24 cellular contexts compared by ENCODE assay signal in the genomic region with DNA sequence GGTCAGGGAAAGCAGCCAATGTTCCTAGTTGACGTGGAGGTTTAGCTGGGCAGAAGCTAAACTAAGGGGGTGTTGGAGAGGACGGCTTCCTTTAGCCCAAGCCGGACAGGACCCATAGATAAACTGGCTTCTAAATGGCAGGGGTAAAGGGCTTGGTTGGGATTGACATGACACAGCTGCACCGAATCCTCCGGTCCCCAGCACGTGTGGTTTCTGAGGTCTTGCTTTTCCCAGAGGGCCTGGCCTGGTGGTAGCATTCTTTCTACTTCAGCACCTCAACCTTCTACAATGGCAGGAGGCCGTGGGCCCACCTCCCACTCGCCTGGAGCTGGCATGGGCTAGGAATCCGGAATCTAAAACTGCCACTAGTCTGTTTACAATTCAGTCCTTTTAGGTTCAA.
"Had no signal": no experiment of that assay in that cellular context is flagged by ENCODE, and none has a peak within 500 bp of the region (broad histone marks: within the 10 kb centered on the region; RNA-seq: fewer than 3 reads in every experiment).

No MANE protein-coding gene starts in this region.

- H3K36me3 Mint-ChIP-seq: activated naive CD8-positive, alpha-beta T cell treated with anti-CD3 and anti-CD28 coated beads, Interleukin-2, amount 10 ng/mL, durations not matched to agents 7 days and 5 days had no signal

- H3K27me3 Mint-ChIP-seq: activated naive CD8-positive, alpha-beta T cell treated with anti-CD3 and anti-CD28 coated beads, Interleukin-2, amount 10 ng/mL, durations not matched to agents 7 days and 5 days had no signal

- H3K4me3 Mint-ChIP-seq: activated CD8-positive, alpha-beta T cell treated with anti-CD3 and anti-CD28 coated beads, Interleukin-2, amount 10 ng/mL, durations not matched to agents 7 days and 5 days; activated naive CD8-positive, alpha-beta T cell treated with anti-CD3 and anti-CD28 coated beads, Interleukin-2, amount 10 ng/mL, durations not matched to agents 7 days and 5 days; T-helper 1 cell treated with Interleukin-12 subunit alpha and Interleukin-12 subunit beta and Interleukin-4 antibody, amounts not matched to agents 30 μg/mL and 1 μg/mL, for 36 hours; WTC11 had no signal

- H3K4me1 ChIP-seq: adrenal gland, Peyer's patch had no signal

- H3K9me3 Mint-ChIP-seq: T-helper 1 cell treated with Interleukin-12 subunit alpha and Interleukin-12 subunit beta and Interleukin-4 antibody, amounts not matched to agents 30 μg/mL and 1 μg/mL, for 36 hours had no signal

- H3K27ac ChIP-seq: adrenal gland, Peyer's patch, RWPE1 had no signal

- DNase-seq: activated CD4-positive, alpha-beta T cell treated with anti-CD3 and anti-CD28 coated beads for 48 hours; activated CD4-positive, alpha-beta T cell treated with anti-CD3 and anti-CD28 coated beads, Interleukin-2, amount 50 U/mL, for 4 hours; activated CD4-positive, CD25-positive, alpha-beta regulatory T cell treated with anti-CD3 and anti-CD28 coated beads, Interleukin-2, amount 50 U/mL, for 72 hours; activated CD8-positive, alpha-beta memory T cell treated with anti-CD3 and anti-CD28 coated beads, Interleukin-2, amount 50 U/mL, for 48 hours; activated CD8-positive, alpha-beta T cell treated with anti-CD3 and anti-CD28 coated beads, Interleukin-2, amount 10 ng/mL, durations not matched to agents 7 days and 5 days; activated naive CD4-positive, alpha-beta T cell treated with anti-CD3 and anti-CD28 coated beads, Interleukin-2, amount 50 U/mL, for 16 hours; activated naive CD8-positive, alpha-beta T cell treated with anti-CD3 and anti-CD28 coated beads, Interleukin-2, amount 10 ng/mL, durations not matched to agents 7 days and 5 days; activated T-cell treated with anti-CD3 and anti-CD28 coated beads, Interleukin-2, amount 50 U/mL, for 1 hour; adrenal gland; anterior cingulate cortex; Kasumi-1; NCI-H1092 treated with DMSO at 0.1 percent for 48 hours; NCI-H1417 treated with DMSO at 0.1 percent for 48 hours; NCI-H1694 treated with DMSO at 0.1 percent for 48 hours; NCI-H2029 treated with DMSO at 0.1 percent for 48 hours; NCI-H345; NCI-H510A; NCI-H526 treated with DMSO at 0.1 percent for 48 hours; NCI-H82; Peyer's patch; Right ventricle myocardium superior had no signal

- H3K9me3 ChIP-seq: adrenal gland, Peyer's patch had no signal

- H3K27ac Mint-ChIP-seq: activated CD8-positive, alpha-beta T cell treated with anti-CD3 and anti-CD28 coated beads, Interleukin-2, amount 10 ng/mL, durations not matched to agents 7 days and 5 days; activated naive CD8-positive, alpha-beta T cell treated with anti-CD3 and anti-CD28 coated beads, Interleukin-2, amount 10 ng/mL, durations not matched to agents 7 days and 5 days; T-helper 1 cell treated with Interleukin-12 subunit alpha and Interleukin-12 subunit beta and Interleukin-4 antibody, amounts not matched to agents 30 μg/mL and 1 μg/mL, for 36 hours; WTC11 had no signal

- H3K4me3 ChIP-seq: adrenal gland, Peyer's patch had no signal

- ATAC-seq: activated CD8-positive, alpha-beta T cell treated with anti-CD3 and anti-CD28 coated beads, Interleukin-2, amount 10 ng/mL, durations not matched to agents 7 days and 5 days; WTC11 had no signal

- H3K27me3 ChIP-seq: adrenal gland, Peyer's patch had no signal

- H3K4me1 Mint-ChIP-seq: activated naive CD8-positive, alpha-beta T cell treated with anti-CD3 and anti-CD28 coated beads, Interleukin-2, amount 10 ng/mL, durations not matched to agents 7 days and 5 days had no signal

- H3K36me3 ChIP-seq: adrenal gland, Peyer's patch had no signal
